8 cellular contexts compared by ENCODE assay signal in the genomic region with DNA sequence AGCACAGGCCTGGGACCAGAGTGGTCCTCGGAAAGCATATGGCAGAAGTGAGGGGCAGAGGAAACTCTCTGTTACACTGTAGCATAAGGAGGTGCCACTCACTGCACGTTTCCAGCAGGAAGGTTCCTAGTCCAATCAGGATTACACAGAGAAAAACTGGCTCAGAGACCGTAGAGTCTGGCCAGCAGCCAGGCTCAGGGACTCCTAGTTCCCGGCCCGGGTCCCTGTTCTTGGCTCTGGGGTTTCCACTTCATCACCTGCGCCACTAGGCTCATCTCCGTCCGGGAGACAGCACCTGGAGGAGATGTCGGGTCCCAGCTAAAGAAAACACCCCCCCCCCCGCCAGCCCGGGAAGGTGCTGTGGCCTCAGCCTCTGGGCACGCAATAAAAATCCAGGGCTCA. TPM values are rescaled to one million over a fixed set of nuclear protein-coding genes. Genes with fewer than 3 reads are reported as not detected.
A peak's percentile ranks its signal among the peaks of the same experiment; 100 is the strongest.
DNase-seq lines count a peak whose midpoint lies in the region; ATAC-seq and TF ChIP-seq lines count a peak whose summit lies in the region.

No MANE protein-coding gene starts in this region.

- no peak overlapping the region for H3K4me3 ChIP-seq in CD4-positive, CD25-positive, alpha-beta regulatory T cell (ENCODE audit: low read depth, low read length)
- H3K4me3 ChIP-seq in HUES48 (ENCODE audit: low read depth, low read length) (peak overlapping the region; percentile 88), ovary (peak overlapping the region; percentile 50)

- CTCF ChIA-PET in activated B cell treated with CpG ODN at 0.5 μM for 24 hours (lab: Charles Lee): no interaction called here

- peaks cover 6% of the 10 kb centered on the region for H3K27me3 Mint-ChIP-seq in CD4-positive, CD25-positive, alpha-beta regulatory T cell
- H3K27me3 Mint-ChIP-seq in activated B cell treated with CpG ODN at 0.5 μM for 24 hours: no peaks in the 10 kb centered on the region

- H3K27ac Mint-ChIP-seq in CD4-positive, CD25-positive, alpha-beta regulatory T cell: peak overlapping the region in 1 of 3 donors; percentile 17
- H3K27ac Mint-ChIP-seq in activated B cell treated with CpG ODN at 0.5 μM for 24 hours: no peak overlapping the region

- H3K36me3 ChIP-seq in CD4-positive, CD25-positive, alpha-beta regulatory T cell (ENCODE audit: control insufficient read depth, insufficient read depth, low read length): no peaks in the 10 kb centered on the region
- H3K36me3 ChIP-seq in HUES48 (ENCODE audit: control insufficient read depth, insufficient read depth, low read length) (peaks cover 36% of the 10 kb centered on the region), ovary (no peaks in the 10 kb centered on the region)

- no peaks in the 10 kb centered on the region for H3K9me3 ChIP-seq in CD4-positive, CD25-positive, alpha-beta regulatory T cell (ENCODE audit: control insufficient read depth in 2 of 2, low read length in 2 of 2)
- no peaks in the 10 kb centered on the region for H3K9me3 ChIP-seq in HUES48 (ENCODE audit: control insufficient read depth, insufficient read depth, low read length)
- no peaks in the 10 kb centered on the region for H3K9me3 ChIP-seq in ovary

- H3K27me3 ChIP-seq in CD4-positive, CD25-positive, alpha-beta regulatory T cell (ENCODE audit: control insufficient read depth, insufficient read depth, low read length): no peaks in the 10 kb centered on the region
- H3K27me3 ChIP-seq in HUES48 (ENCODE audit: control insufficient read depth, insufficient read depth, low read length): no peaks in the 10 kb centered on the region
- no peaks in the 10 kb centered on the region for H3K27me3 ChIP-seq in ovary

- H3K4me3 Mint-ChIP-seq in CD4-positive, CD25-positive, alpha-beta regulatory T cell: peak overlapping the region; percentile 80 to 88 (median 83)
- H3K4me3 Mint-ChIP-seq in activated B cell treated with CpG ODN at 0.5 μM for 24 hours: peak overlapping the region; percentile 75

- TF ChIP-seq CTCF in activated B cell treated with CpG ODN at 0.5 μM for 24 hours (IDR thresholded peaks at IDR 0.05): no peak
- TF ChIP-seq CTCF in ovary (IDR thresholded peaks at IDR 0.05): no peak

- ATAC-seq in CD4-positive, CD25-positive, alpha-beta regulatory T cell (ENCODE audit: low read depth in 2 of 2): no peak
- ATAC-seq in activated B cell treated with CpG ODN at 0.5 μM for 24 hours (ENCODE audit: low read depth) (no peak), GM18520 (IDR thresholded peaks at IDR 0.05; ENCODE audit: unreplicated experiment) (no peak), HG03045 (IDR thresholded peaks at IDR 0.05; ENCODE audit: unreplicated experiment) (no peak)

- POLR2A ChIA-PET in activated B cell treated with CpG ODN at 0.5 μM for 24 hours (lab: Charles Lee): interaction anchor here (0.6 kb wide), 1 partner anchor 41 kb away, joined by 3 read pairs; no protein-coding TSS in a partner anchor

- no peak for DNase-seq in CD4-positive, CD25-positive, alpha-beta regulatory T cell
- DNase-seq in activated B cell treated with CpG ODN at 0.5 μM for 24 hours (no peak), glomerular visceral epithelial cell (ENCODE audit: extremely low spot score) (peak; percentile 33), ovary (peak; percentile 65 to 83 (median 74)), NOMO-1 treated with dmso at 0.1 percent for 144 hours (lab: John Stamatoyannopoulos, UW; ENCODE audit: unreplicated experiment) (no peak)

- TF ChIP-seq EP300 in ovary (IDR thresholded peaks at IDR 0.05): no peak

- H3K36me3 Mint-ChIP-seq in CD4-positive, CD25-positive, alpha-beta regulatory T cell: peaks cover 3% of the 10 kb centered on the region
- peaks cover 7% of the 10 kb centered on the region for H3K36me3 Mint-ChIP-seq in activated B cell treated with CpG ODN at 0.5 μM for 24 hours (ENCODE audit: low read depth)

- TF ChIP-seq POLR2A in ovary (IDR thresholded peaks at IDR 0.05): no peak

- peak overlapping the region; percentile 63 for H3K27ac ChIP-seq in CD4-positive, CD25-positive, alpha-beta regulatory T cell (ENCODE audit: insufficient read depth, low read length, poor library complexity, severe bottlenecking)
- no peak overlapping the region for H3K27ac ChIP-seq in HUES48 (ENCODE audit: low read depth, low read length)
- no peak overlapping the region for H3K27ac ChIP-seq in ovary

- intact Hi-C loops in activated B cell treated with CpG ODN at 0.5 μM for 24 hours (cut with micrococcal nuclease): loop anchor here (2.0 kb wide), 1 partner anchor 75 kb away; the partner anchor contains the start of gene BIK
- intact Hi-C loops in ovary (cut with DNase I): no loop called here

- H3K4me1 Mint-ChIP-seq in CD4-positive, CD25-positive, alpha-beta regulatory T cell: peaks cover 3 to 32% (median 17%) of the 10 kb centered on the region in 4 donors
- H3K4me1 Mint-ChIP-seq in activated B cell treated with CpG ODN at 0.5 μM for 24 hours: peaks cover 14% of the 10 kb centered on the region

- H3K4me1 ChIP-seq in CD4-positive, CD25-positive, alpha-beta regulatory T cell (ENCODE audit: control insufficient read depth, insufficient read depth, low read length, poor library complexity, severe bottlenecking): peaks cover 17% of the 10 kb centered on the region
- H3K4me1 ChIP-seq in HUES48 (ENCODE audit: control insufficient read depth, insufficient read depth, low read length) (peaks cover 7% of the 10 kb centered on the region), ovary (ENCODE audit: insufficient read depth) (peaks cover 20% of the 10 kb centered on the region)

- WGBS in ovary, 3 donors: 4 to 12% (median 7%) methylated on average over 12 of the region's 12 CpGs

- peaks cover 0 to 1% (median 0%) of the 10 kb centered on the region in 7 donors for H3K9me3 Mint-ChIP-seq in CD4-positive, CD25-positive, alpha-beta regulatory T cell
- no peaks in the 10 kb centered on the region for H3K9me3 Mint-ChIP-seq in activated B cell treated with CpG ODN at 0.5 μM for 24 hours

- H3K9ac ChIP-seq in HUES48 (ENCODE audit: low read depth, low read length): peak overlapping the region; percentile 82

RNA-seq across cellular contexts. Expression of gene TTLL12, which starts 1.1 kb away (rescaled TPM):
- total RNA-seq in CD4-positive, CD25-positive, alpha-beta regulatory T cell: 14.1 TPM
- 10 to 100 TPM; 20.8 to 23.7 (median 21.8) TPM for polyA plus RNA-seq in CD4-positive, CD25-positive, alpha-beta regulatory T cell
- 30.0 and 31.5 TPM in 2 replicates for total RNA-seq in activated B cell treated with CpG ODN at 0.5 μM for 24 hours
- total RNA-seq in ovary: 10 to 100 TPM; 17.0 to 68.4 (median 43.6) TPM
- 10 to 100 TPM in 1 of 2 donors, 1 to 10 TPM in 1; 5.8 to 27.9 TPM for polyA plus RNA-seq in ovary

RNA-seq across cellular contexts. Expression of gene TSPO, which starts 34.5 kb away (rescaled TPM):
- 79.9 TPM for total RNA-seq in CD4-positive, CD25-positive, alpha-beta regulatory T cell
- 100 to 1,000 TPM; 332 to 603 (median 474) TPM for polyA plus RNA-seq in CD4-positive, CD25-positive, alpha-beta regulatory T cell
- 40.9 and 48.2 TPM in 2 replicates for total RNA-seq in activated B cell treated with CpG ODN at 0.5 μM for 24 hours
- 100 to 1,000 TPM in 3 of 7 donors, 10 to 100 TPM in 4; 48.1 to 263 (median 79.1) TPM for total RNA-seq in ovary
- 100 to 1,000 TPM in 1 of 2 donors, 1 to 10 TPM in 1; 1.3 to 115 TPM for polyA plus RNA-seq in ovary

RNA-seq across cellular contexts. Expression of gene MCAT, which starts 42.7 kb away (rescaled TPM):
- 6.5 TPM for total RNA-seq in CD4-positive, CD25-positive, alpha-beta regulatory T cell
- 1 to 10 TPM; 5.4 to 9.8 (median 8.4) TPM for polyA plus RNA-seq in CD4-positive, CD25-positive, alpha-beta regulatory T cell
- 12.7 and 13.2 TPM in 2 replicates for total RNA-seq in activated B cell treated with CpG ODN at 0.5 μM for 24 hours
- 10 to 100 TPM; 14.6 to 34.0 (median 18.0) TPM for total RNA-seq in ovary
- 10 to 100 TPM in 1 of 2 donors, 1 to 10 TPM in 1; 7.5 to 13.6 TPM for polyA plus RNA-seq in ovary

Comparison
In these comparisons a context has a peak if more than half of its experiments do, and no peak if none do; other contexts are left out.
1. DNase-seq: peak in glomerular visceral epithelial cell (single experiment) and ovary (5 of 5); none in CD4-positive, CD25-positive, alpha-beta regulatory T cell (0 of 3), activated B cell treated with CpG ODN at 0.5 μM for 24 hours (single experiment) and NOMO-1 treated with dmso at 0.1 percent for 144 hours (single experiment).